ENCODE assay signal across 8 cellular contexts in the genomic region with DNA sequence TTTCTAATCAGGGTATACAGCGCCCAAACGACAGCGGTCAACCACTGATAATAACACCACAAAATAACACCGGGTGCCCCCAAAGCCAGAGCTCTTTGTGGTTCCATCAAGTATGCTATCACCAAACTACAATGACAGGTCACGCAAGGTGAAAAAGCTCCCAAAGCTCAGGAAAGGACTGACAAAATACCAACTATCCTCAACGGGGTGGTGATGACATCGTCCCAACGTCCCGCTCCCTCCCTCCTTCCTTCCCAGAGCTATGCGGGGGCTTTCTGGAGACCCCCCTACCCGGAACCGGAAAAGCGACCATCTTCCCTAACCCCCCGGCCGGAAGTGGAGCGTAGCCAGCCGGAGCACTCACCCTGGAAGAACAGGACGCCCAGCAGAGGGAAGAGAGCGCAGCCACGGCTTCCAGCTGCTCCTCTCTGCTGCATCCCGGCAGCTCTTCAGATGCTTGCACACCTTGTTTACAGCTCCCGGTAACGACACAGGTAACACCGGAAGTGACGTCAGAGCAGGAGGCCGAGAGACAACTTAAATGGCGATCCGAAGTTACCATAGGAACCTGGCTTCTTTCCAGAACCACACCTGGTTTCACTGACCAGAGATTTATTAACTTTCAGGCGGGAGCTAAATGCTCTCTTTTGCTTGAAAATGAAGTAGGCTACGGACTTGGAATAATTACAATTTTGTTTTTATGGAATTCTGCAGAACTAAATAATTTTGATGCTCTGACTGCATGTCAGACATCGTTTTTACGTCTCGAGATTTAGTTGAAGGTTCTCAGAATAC. TPM values are rescaled to one million over a fixed set of nuclear protein-coding genes. Genes with fewer than 3 reads are reported as not detected.
DNase-seq lines count a peak whose midpoint lies in the region; ATAC-seq, FAIRE-seq and TF ChIP-seq lines count a peak whose summit lies in the region.

A gene with protein sequence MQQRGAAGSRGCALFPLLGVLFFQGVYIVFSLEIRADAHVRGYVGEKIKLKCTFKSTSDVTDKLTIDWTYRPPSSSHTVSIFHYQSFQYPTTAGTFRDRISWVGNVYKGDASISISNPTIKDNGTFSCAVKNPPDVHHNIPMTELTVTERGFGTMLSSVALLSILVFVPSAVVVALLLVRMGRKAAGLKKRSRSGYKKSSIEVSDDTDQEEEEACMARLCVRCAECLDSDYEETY (minus strand): TSS at position 508 of the 795 bp plus-strand sequence. CDS start 71 bp downstream, at position 437.

- peak within 1 kb of the TSS; percentile 81 to 93 for H3K27ac ChIP-seq in A549

- WGBS in A549 (ENCODE audit: missing lambda C conversion rate): 5% methylated on average over 23 of the region's 33 CpGs

- H3K4me2 ChIP-seq in A549: peak within 1 kb of the TSS; percentile 84

- TF ChIP-seq EP300 in A549 (IDR thresholded peaks at IDR 0.05): no peak

- ATAC-seq in A549 (peak; percentile 62 to 73; a peak in 5 of 6 replicates), GM18909 (IDR thresholded peaks at IDR 0.05; ENCODE audit: poor library complexity, unreplicated experiment) (peak; percentile 67), HG03460 (IDR thresholded peaks at IDR 0.05; ENCODE audit: unreplicated experiment) (peak; percentile 71), left lobe of liver (peak; percentile 89)

- peak; percentile 28 for FAIRE-seq in A549 (lab: Jason Lieb, UNC)

- POLR2A ChIA-PET in A549 (lab: Yijun Ruan, JAX): no interaction called here

- H3K4me3 ChIP-seq in A549: peak within 1 kb of the TSS; percentile 90

- TF ChIP-seq CTCF in A549 (IDR thresholded peaks at IDR 0.05): no peak

- DNase-seq in A549 (ENCODE audit: low read depth in 1 of 2, low spot score in 1 of 2) (peak; percentile 57 to 86), NCI-H69 (lab: John Stamatoyannopoulos, UW) (peak; percentile 99), dermis blood vessel endothelial cell (peak; percentile 90), left lobe of liver (ENCODE audit: low spot score) (peak; percentile 85)
- peak; percentile 79 to 86 for DNase-seq in activated CD4-positive, alpha-beta T cell treated with anti-CD3 and anti-CD28 coated beads, Interleukin-2, amount 50 U/mL, for 48 hours
- peak; percentile 85 for DNase-seq in stimulated activated CD4-positive, alpha-beta T cell treated with anti-CD3 and anti-CD28 coated beads, Interleukin-1b, Interleukin-23, amount 100 ng/mL, for 48 hours

- CTCF ChIA-PET in A549 (lab: Yijun Ruan, JAX): interaction anchor here (1.0 to 1.1 kb wide), 3 partner anchors 10 to 53 kb away, joined by 4 read pairs; a partner anchor contains a TSS

- peaks cover 20% of the 10 kb centered on the region for H3K9me3 ChIP-seq in A549

- TF ChIP-seq RAD21 in A549 (conservative IDR thresholded peaks at IDR 0.05 in 1 of 2, IDR thresholded peaks at IDR 0.05 in 1 of 2): no peak

- peak; percentile 12; the same call in 1 of the 2 replicates for TF ChIP-seq POLR2A in A549 (IDR thresholded peaks at IDR 0.05; ENCODE audit: low read length)

- no peaks in the 10 kb centered on the region for H3K4me1 ChIP-seq in A549

TF ChIP-seq in A549, 52 proteins besides CTCF, POLR2A, EP300 and RAD21 (continues in another document):
- TF ChIP-seq TFCP2L1 (CRISPR knock-in tag; IDR thresholded peaks at IDR 0.05) (no peak), CEBPB (IDR thresholded peaks at IDR 0.05) (no peak), HOXB13 (CRISPR knock-in tag; IDR thresholded peaks at IDR 0.05; ENCODE audit: low read depth) (peak; percentile 77), CBX8 (IDR thresholded peaks at IDR 0.05) (no peak), TP53 (CRISPR knock-in tag; IDR thresholded peaks at IDR 0.05) (no peak), ESRRA (IDR thresholded peaks at IDR 0.05; ENCODE audit: borderline replicate concordance, low read length) (no peak), PHF8 (IDR thresholded peaks at IDR 0.05; ENCODE audit: borderline replicate concordance, low read depth) (peak; percentile 71), MYC (IDR thresholded peaks at IDR 0.05; ENCODE audit: borderline replicate concordance, low read length) (no peak), RCOR1 (IDR thresholded peaks at IDR 0.05; ENCODE audit: low read depth, low read length) (no peak), HOXB5 (CRISPR knock-in tag; IDR thresholded peaks at IDR 0.05) (peak; percentile 52; the same call in 1 of the 2 replicates), RARB (CRISPR knock-in tag; IDR thresholded peaks at IDR 0.05) (no peak), NFE2L2 (conservative IDR thresholded peaks at IDR 0.05; ENCODE audit: low read length) (no peak), POLR2AphosphoS2 (conservative IDR thresholded peaks at IDR 0.05; ENCODE audit: low read length) (no peak), RNF2 (IDR thresholded peaks at IDR 0.05; ENCODE audit: borderline replicate concordance, low read depth) (no peak), HOXA7 (CRISPR knock-in tag; IDR thresholded peaks at IDR 0.05) (no peak), MAFK (IDR thresholded peaks at IDR 0.05; ENCODE audit: partially characterized antibody) (no peak), CHD4 (IDR thresholded peaks at IDR 0.05; ENCODE audit: borderline replicate concordance) (no peak), EHMT2 (IDR thresholded peaks at IDR 0.05; ENCODE audit: low read depth) (peak; percentile 91), JUN (IDR thresholded peaks at IDR 0.05) (0 out of 5 replicates have a peak, but pooled peaks of 1 of the 2 experiments have one; percentile 20), HEYL (CRISPR knock-in tag; IDR thresholded peaks at IDR 0.05) (no peak), NR3C1 (IDR thresholded peaks at IDR 0.05) (no peak)
- TF ChIP-seq, protein P1, sequence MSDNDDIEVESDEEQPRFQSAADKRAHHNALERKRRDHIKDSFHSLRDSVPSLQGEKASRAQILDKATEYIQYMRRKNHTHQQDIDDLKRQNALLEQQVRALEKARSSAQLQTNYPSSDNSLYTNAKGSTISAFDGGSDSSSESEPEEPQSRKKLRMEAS (IDR thresholded peaks at IDR 0.05): peak; percentile 49
- TF ChIP-seq, protein P2, sequence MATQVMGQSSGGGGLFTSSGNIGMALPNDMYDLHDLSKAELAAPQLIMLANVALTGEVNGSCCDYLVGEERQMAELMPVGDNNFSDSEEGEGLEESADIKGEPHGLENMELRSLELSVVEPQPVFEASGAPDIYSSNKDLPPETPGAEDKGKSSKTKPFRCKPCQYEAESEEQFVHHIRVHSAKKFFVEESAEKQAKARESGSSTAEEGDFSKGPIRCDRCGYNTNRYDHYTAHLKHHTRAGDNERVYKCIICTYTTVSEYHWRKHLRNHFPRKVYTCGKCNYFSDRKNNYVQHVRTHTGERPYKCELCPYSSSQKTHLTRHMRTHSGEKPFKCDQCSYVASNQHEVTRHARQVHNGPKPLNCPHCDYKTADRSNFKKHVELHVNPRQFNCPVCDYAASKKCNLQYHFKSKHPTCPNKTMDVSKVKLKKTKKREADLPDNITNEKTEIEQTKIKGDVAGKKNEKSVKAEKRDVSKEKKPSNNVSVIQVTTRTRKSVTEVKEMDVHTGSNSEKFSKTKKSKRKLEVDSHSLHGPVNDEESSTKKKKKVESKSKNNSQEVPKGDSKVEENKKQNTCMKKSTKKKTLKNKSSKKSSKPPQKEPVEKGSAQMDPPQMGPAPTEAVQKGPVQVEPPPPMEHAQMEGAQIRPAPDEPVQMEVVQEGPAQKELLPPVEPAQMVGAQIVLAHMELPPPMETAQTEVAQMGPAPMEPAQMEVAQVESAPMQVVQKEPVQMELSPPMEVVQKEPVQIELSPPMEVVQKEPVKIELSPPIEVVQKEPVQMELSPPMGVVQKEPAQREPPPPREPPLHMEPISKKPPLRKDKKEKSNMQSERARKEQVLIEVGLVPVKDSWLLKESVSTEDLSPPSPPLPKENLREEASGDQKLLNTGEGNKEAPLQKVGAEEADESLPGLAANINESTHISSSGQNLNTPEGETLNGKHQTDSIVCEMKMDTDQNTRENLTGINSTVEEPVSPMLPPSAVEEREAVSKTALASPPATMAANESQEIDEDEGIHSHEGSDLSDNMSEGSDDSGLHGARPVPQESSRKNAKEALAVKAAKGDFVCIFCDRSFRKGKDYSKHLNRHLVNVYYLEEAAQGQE (IDR thresholded peaks at IDR 0.05): no peak
- TF ChIP-seq, protein P3, sequence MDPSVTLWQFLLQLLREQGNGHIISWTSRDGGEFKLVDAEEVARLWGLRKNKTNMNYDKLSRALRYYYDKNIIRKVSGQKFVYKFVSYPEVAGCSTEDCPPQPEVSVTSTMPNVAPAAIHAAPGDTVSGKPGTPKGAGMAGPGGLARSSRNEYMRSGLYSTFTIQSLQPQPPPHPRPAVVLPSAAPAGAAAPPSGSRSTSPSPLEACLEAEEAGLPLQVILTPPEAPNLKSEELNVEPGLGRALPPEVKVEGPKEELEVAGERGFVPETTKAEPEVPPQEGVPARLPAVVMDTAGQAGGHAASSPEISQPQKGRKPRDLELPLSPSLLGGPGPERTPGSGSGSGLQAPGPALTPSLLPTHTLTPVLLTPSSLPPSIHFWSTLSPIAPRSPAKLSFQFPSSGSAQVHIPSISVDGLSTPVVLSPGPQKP (IDR thresholded peaks at IDR 0.05; ENCODE audit: low read depth, low read length): no peak
- TF ChIP-seq, protein P4, sequence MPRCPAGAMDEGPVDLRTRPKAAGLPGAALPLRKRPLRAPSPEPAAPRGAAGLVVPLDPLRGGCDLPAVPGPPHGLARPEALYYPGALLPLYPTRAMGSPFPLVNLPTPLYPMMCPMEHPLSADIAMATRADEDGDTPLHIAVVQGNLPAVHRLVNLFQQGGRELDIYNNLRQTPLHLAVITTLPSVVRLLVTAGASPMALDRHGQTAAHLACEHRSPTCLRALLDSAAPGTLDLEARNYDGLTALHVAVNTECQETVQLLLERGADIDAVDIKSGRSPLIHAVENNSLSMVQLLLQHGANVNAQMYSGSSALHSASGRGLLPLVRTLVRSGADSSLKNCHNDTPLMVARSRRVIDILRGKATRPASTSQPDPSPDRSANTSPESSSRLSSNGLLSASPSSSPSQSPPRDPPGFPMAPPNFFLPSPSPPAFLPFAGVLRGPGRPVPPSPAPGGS (IDR thresholded peaks at IDR 0.05): no peak
- TF ChIP-seq, protein P5, sequence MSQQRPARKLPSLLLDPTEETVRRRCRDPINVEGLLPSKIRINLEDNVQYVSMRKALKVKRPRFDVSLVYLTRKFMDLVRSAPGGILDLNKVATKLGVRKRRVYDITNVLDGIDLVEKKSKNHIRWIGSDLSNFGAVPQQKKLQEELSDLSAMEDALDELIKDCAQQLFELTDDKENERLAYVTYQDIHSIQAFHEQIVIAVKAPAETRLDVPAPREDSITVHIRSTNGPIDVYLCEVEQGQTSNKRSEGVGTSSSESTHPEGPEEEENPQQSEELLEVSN (IDR thresholded peaks at IDR 0.05; ENCODE audit: borderline replicate concordance, low read depth): no peak

RNA-seq across cellular contexts. Expression of the gene that starts here (rescaled TPM):
- 0.75 and 1.0 TPM in 2 replicates for polyA plus RNA-seq in A549 (2011; rRNA removed)
- 0.07 and 0.10 TPM in 2 replicates for polyA plus RNA-seq in A549 (2012; cell fraction: cytosol; rRNA removed)
- polyA plus RNA-seq in A549 (2012; cell fraction: nucleus; rRNA removed): 0.05 TPM in 2 replicates
- 0.33 to 0.47 TPM (median 0.34 TPM) in 3 replicates for polyA plus RNA-seq in A549 (2017; fragmentation: RNase III; extraction: RNeasy Plus Mini Kit Qiagen cat#74134 plus additional on column Dnase treatment)
- polyA minus RNA-seq in A549 (2011; rRNA and poly(A)+ RNA removed): 1.1 and 3.0 TPM in 2 replicates
- total RNA-seq in dermis blood vessel endothelial cell: 7.3 and 8.7 TPM in 2 replicates
- 5.8 TPM for total RNA-seq in left lobe of liver

Comparison
In these comparisons a context has a peak if more than half of its experiments do, and no peak if none do; other contexts are left out.
1. Peak in every context shown above with its lines: DNase-seq, ATAC-seq, H3K4me3 ChIP-seq and H3K27ac ChIP-seq.